1 cellular context compared by ENCODE assay signal in genomic region chr5:38830521-38831051, GRCh38.
TF ChIP-seq lines count a peak whose summit lies in the region.

No MANE protein-coding gene starts in this region.

TF ChIP-seq in HepG2, 621 proteins besides CTCF, POLR2A, EP300 and RAD21 (continued from another document):
- TF ChIP-seq ZNF746 (CRISPR knock-in tag; IDR thresholded peaks at IDR 0.05), result no peak
- TF ChIP-seq ZNF431 (CRISPR knock-in tag; IDR thresholded peaks at IDR 0.05; ENCODE audit: borderline replicate concordance, low read depth), result peak; percentile 51; the same call in 1 of the 2 replicates
- no peak for TF ChIP-seq CENPX (CRISPR knock-in tag; IDR thresholded peaks at IDR 0.05)
- no peak for TF ChIP-seq SYNCRIP (IDR thresholded peaks at IDR 0.05; ENCODE audit: insufficient read depth, low read depth, low read length)
- TF ChIP-seq MXD4 (CRISPR knock-in tag; IDR thresholded peaks at IDR 0.05), result no peak
- TF ChIP-seq SKIL (CRISPR knock-in tag; IDR thresholded peaks at IDR 0.05; ENCODE audit: borderline replicate concordance), result peak; percentile 35; the same call in 1 of the 2 replicates
- TF ChIP-seq CEBPB (IDR thresholded peaks at IDR 0.05; ENCODE audit: borderline replicate concordance, low read depth, low read length), result peak; percentile 98
- TF ChIP-seq ZNF644 (CRISPR knock-in tag; IDR thresholded peaks at IDR 0.05; ENCODE audit: low read depth), result peak; percentile 82
- peak; percentile 95 for TF ChIP-seq TBL1XR1 (IDR thresholded peaks at IDR 0.05; ENCODE audit: borderline replicate concordance, low read length, partially characterized antibody)
- TF ChIP-seq ZNF83 (CRISPR knock-in tag; IDR thresholded peaks at IDR 0.05; ENCODE audit: borderline replicate concordance), result no peak
- no peak for TF ChIP-seq ZC3H4 (CRISPR knock-in tag; IDR thresholded peaks at IDR 0.05; ENCODE audit: borderline replicate concordance)
- TF ChIP-seq NR1H2 (CRISPR knock-in tag; IDR thresholded peaks at IDR 0.05; ENCODE audit: borderline replicate concordance, low read depth), result no peak
- TF ChIP-seq RCOR2 (CRISPR knock-in tag; IDR thresholded peaks at IDR 0.05), result peak; percentile 65; the same call in 1 of the 2 replicates
- TF ChIP-seq FOXC1 (CRISPR knock-in tag; IDR thresholded peaks at IDR 0.05; ENCODE audit: borderline replicate concordance), result no peak
- 0 out of 2 replicates have a peak, but pooled peaks have one; percentile 30 for TF ChIP-seq KDM2A (CRISPR knock-in tag; IDR thresholded peaks at IDR 0.05; ENCODE audit: borderline replicate concordance, low read depth)
- TF ChIP-seq GLMP (CRISPR knock-in tag; IDR thresholded peaks at IDR 0.05; ENCODE audit: borderline replicate concordance), result no peak
- TF ChIP-seq RBFOX2 (IDR thresholded peaks at IDR 0.05; ENCODE audit: low read depth, low read length), result no peak
- TF ChIP-seq TERF1 (CRISPR knock-in tag; IDR thresholded peaks at IDR 0.05), result no peak
- TF ChIP-seq E2F2 (CRISPR knock-in tag; IDR thresholded peaks at IDR 0.05; ENCODE audit: borderline replicate concordance), result no peak
- TF ChIP-seq ZNF598 (CRISPR knock-in tag; IDR thresholded peaks at IDR 0.05; ENCODE audit: borderline replicate concordance), result no peak
- TF ChIP-seq ZNF773 (CRISPR knock-in tag; IDR thresholded peaks at IDR 0.05; ENCODE audit: borderline replicate concordance), result no peak
- TF ChIP-seq ZNF564 (CRISPR knock-in tag; IDR thresholded peaks at IDR 0.05), result no peak
- peak; percentile 61; the same call in 1 of the 2 replicates for TF ChIP-seq HNF4G (IDR thresholded peaks at IDR 0.05; ENCODE audit: borderline replicate concordance, low read depth, low read length)
- no peak; the same call in 1 of the 2 replicates for TF ChIP-seq HNF4G (CRISPR knock-in tag; IDR thresholded peaks at IDR 0.05; ENCODE audit: borderline replicate concordance, low read depth)
- no peak for TF ChIP-seq ZFX (CRISPR knock-in tag; IDR thresholded peaks at IDR 0.05; ENCODE audit: low read depth)
- TF ChIP-seq SMAD3 (CRISPR knock-in tag; IDR thresholded peaks at IDR 0.05), result peak; percentile 46; the same call in 1 of the 2 replicates
- no peak for TF ChIP-seq DMAP1 (CRISPR knock-in tag; IDR thresholded peaks at IDR 0.05)
- TF ChIP-seq GPN1 (CRISPR knock-in tag; IDR thresholded peaks at IDR 0.05; ENCODE audit: borderline replicate concordance), result no peak
- no peak for TF ChIP-seq SIN3B (IDR thresholded peaks at IDR 0.05; ENCODE audit: low read length)
- TF ChIP-seq SRSF1 (optimal IDR thresholded peaks at IDR 0.05; ENCODE audit: low read depth, low read length), result no peak
- TF ChIP-seq FOXA3 (CRISPR knock-in tag; IDR thresholded peaks at IDR 0.05), result peak; percentile 89
- no peak for TF ChIP-seq NFE2 (CRISPR knock-in tag; IDR thresholded peaks at IDR 0.05)
- peak; percentile 84 for TF ChIP-seq MED1 (CRISPR knock-in tag; IDR thresholded peaks at IDR 0.05)
- no peak for TF ChIP-seq HIVEP1 (CRISPR knock-in tag; IDR thresholded peaks at IDR 0.05)
- no peak for TF ChIP-seq CSRNP1 (CRISPR knock-in tag; IDR thresholded peaks at IDR 0.05)
- 0 out of 2 replicates have a peak, but pooled peaks have one; percentile 14 for TF ChIP-seq JUND (CRISPR knock-in tag; IDR thresholded peaks at IDR 0.05)
- no peak for TF ChIP-seq SAFB2 (CRISPR knock-in tag; IDR thresholded peaks at IDR 0.05; ENCODE audit: borderline replicate concordance, low read depth)
- no peak for TF ChIP-seq ZNF569 (CRISPR knock-in tag; IDR thresholded peaks at IDR 0.05; ENCODE audit: borderline replicate concordance)
- TF ChIP-seq HNRNPK (IDR thresholded peaks at IDR 0.05; ENCODE audit: low read depth, low read length, poor library complexity, severe bottlenecking), result no peak
- TF ChIP-seq MYPOP (CRISPR knock-in tag; IDR thresholded peaks at IDR 0.05), result no peak
- TF ChIP-seq ZNF329 (CRISPR knock-in tag; IDR thresholded peaks at IDR 0.05; ENCODE audit: low read depth), result no peak
- no peak for TF ChIP-seq KLF9 (CRISPR knock-in tag; IDR thresholded peaks at IDR 0.05; ENCODE audit: low read depth)
- no peak for TF ChIP-seq DR1 (CRISPR knock-in tag; IDR thresholded peaks at IDR 0.05)
- peak; percentile 94 for TF ChIP-seq RARA (CRISPR knock-in tag; IDR thresholded peaks at IDR 0.05)
- TF ChIP-seq ZNF747 (CRISPR knock-in tag; IDR thresholded peaks at IDR 0.05; ENCODE audit: borderline replicate concordance), result no peak
- no peak for TF ChIP-seq ZBTB2 (CRISPR knock-in tag; IDR thresholded peaks at IDR 0.05; ENCODE audit: low read depth)
- no peak for TF ChIP-seq MXD3 (CRISPR knock-in tag; IDR thresholded peaks at IDR 0.05)
- peak; percentile 76; the same call in 1 of the 2 replicates for TF ChIP-seq NFKBIZ (CRISPR knock-in tag; IDR thresholded peaks at IDR 0.05)
- no peak for TF ChIP-seq CHCHD3 (CRISPR knock-in tag; IDR thresholded peaks at IDR 0.05)
- TF ChIP-seq ZNF629 (CRISPR knock-in tag; conservative IDR thresholded peaks at IDR 0.05), result no peak
- no peak for TF ChIP-seq PRDM4 (CRISPR knock-in tag; IDR thresholded peaks at IDR 0.05; ENCODE audit: borderline replicate concordance)
- no peak for TF ChIP-seq ZNF879 (CRISPR knock-in tag; IDR thresholded peaks at IDR 0.05)
